In genomic region chr11:126608626-126609010, GRCh38 we compare ENCODE assay signal across 19 cellular contexts.
A peak's percentile ranks its signal among the peaks of the same experiment; 100 is the strongest.
DNase-seq lines count a peak whose midpoint lies in the region; ATAC-seq, FAIRE-seq and TF ChIP-seq lines count a peak whose summit lies in the region.
"Had no signal": no experiment of that assay in that cellular context is flagged by ENCODE, and none has a peak within 500 bp of the region (broad histone marks: within the 10 kb centered on the region; RNA-seq: fewer than 3 reads in every experiment).

No MANE protein-coding gene starts in this region.

- H3K27ac Mint-ChIP-seq in brain (peak overlapping the region in 3 of 5 experiments; percentile 77 to 89 (median 85)), neural crest cell (ENCODE audit: unreplicated experiment) (peak overlapping the region; percentile 88)
- H3K27ac Mint-ChIP-seq: B cell, IgD-negative memory B cell had no signal

- H3K36me3 Mint-ChIP-seq in brain (no peaks in the 10 kb centered on the region), neural crest cell (ENCODE audit: low read depth) (no peaks in the 10 kb centered on the region)
- H3K36me3 Mint-ChIP-seq: CD14-positive monocyte, IgD-negative memory B cell had no signal

- peaks cover 3% of the 10 kb centered on the region for H3K27me3 Mint-ChIP-seq in brain
- no peaks in the 10 kb centered on the region for H3K27me3 Mint-ChIP-seq in neural crest cell (ENCODE audit: low read depth)

- H3K9me3 Mint-ChIP-seq in brain, result peaks cover 0 to 5% (median 0%) of the 10 kb centered on the region in 5 experiments
- H3K9me3 Mint-ChIP-seq in neural crest cell, result no peaks in the 10 kb centered on the region
- H3K9me3 Mint-ChIP-seq: CD14-positive monocyte, IgD-negative memory B cell had no signal

- peak overlapping the region in 1 of 5 experiments; percentile 16 for H3K4me3 Mint-ChIP-seq in brain
- no peak overlapping the region for H3K4me3 Mint-ChIP-seq in neural crest cell
- H3K4me3 Mint-ChIP-seq: B cell, CD14-positive monocyte, IgD-negative memory B cell had no signal

- FAIRE-seq in GM12891 (lab: Jason Lieb, UNC), result no peak
- FAIRE-seq: A549, G401.6, H54 had no signal

- no peak overlapping the region for H3K4me3 ChIP-seq in MG63
- H3K4me3 ChIP-seq: A549, SJSA1 had no signal

- DNase-seq in NCI-H345 (lab: John Stamatoyannopoulos, UW) (peak; percentile 48), NCI-H345 treated with DMSO at 0.1 percent for 48 hours (lab: John Stamatoyannopoulos, UW; ENCODE audit: unreplicated experiment) (no peak), neural crest cell (ENCODE audit: low read depth, low spot score) (no peak), GM12891 (ENCODE audit: insufficient read length, low spot score) (no peak), MG63 (no peak)
- DNase-seq: MV-4-11, NCI-H1436 treated with DMSO at 0.1 percent for 48 hours, NCI-H2029 treated with DMSO at 0.1 percent for 48 hours, NCI-H510A treated with DMSO at 0.1 percent for 48 hours had no signal

- ATAC-seq in HG03175 (IDR thresholded peaks at IDR 0.05; ENCODE audit: unreplicated experiment), result no peak
- ATAC-seq: Right ventricle myocardium inferior had no signal

- no peaks in the 10 kb centered on the region for H3K36me3 ChIP-seq in MG63
- H3K36me3 ChIP-seq: SJSA1 had no signal

- no peaks in the 10 kb centered on the region for H3K27me3 ChIP-seq in MG63
- H3K27me3 ChIP-seq: SJSA1 had no signal

- H3K4me1 Mint-ChIP-seq in brain (peaks cover 80% of the 10 kb centered on the region), neural crest cell (peaks cover 27% of the 10 kb centered on the region)
- H3K4me1 Mint-ChIP-seq: B cell, CD14-positive monocyte, IgD-negative memory B cell had no signal

- TF ChIP-seq CTCF in brain (conservative IDR thresholded peaks at IDR 0.05) (no peak), neural crest cell (conservative IDR thresholded peaks at IDR 0.05) (no peak)

- no peak for TF ChIP-seq POLR2A in GM12891 (IDR thresholded peaks at IDR 0.05; ENCODE audit: low read depth, low read length)

- no peaks in the 10 kb centered on the region for H3K9me3 ChIP-seq in MG63
- H3K9me3 ChIP-seq: A549, SJSA1 had no signal

TF ChIP-seq in GM12891, 5 proteins besides CTCF, POLR2A, EP300 and RAD21:
- no peak for TF ChIP-seq SPI1 (IDR thresholded peaks at IDR 0.05; ENCODE audit: low read depth, low read length)
- TF ChIP-seq PAX5 (IDR thresholded peaks at IDR 0.05; ENCODE audit: insufficient read depth, low read length, severe bottlenecking), result no peak
- no peak for TF ChIP-seq TAF1 (IDR thresholded peaks at IDR 0.05; ENCODE audit: low read depth, low read length)
- no peak for TF ChIP-seq POU2F2 (IDR thresholded peaks at IDR 0.05; ENCODE audit: low read depth, low read length)
- TF ChIP-seq POLR2AphosphoS5 (IDR thresholded peaks at IDR 0.05; ENCODE audit: low read depth, low read length), result no peak
